10 cellular contexts compared by ENCODE assay signal in the genomic region with DNA sequence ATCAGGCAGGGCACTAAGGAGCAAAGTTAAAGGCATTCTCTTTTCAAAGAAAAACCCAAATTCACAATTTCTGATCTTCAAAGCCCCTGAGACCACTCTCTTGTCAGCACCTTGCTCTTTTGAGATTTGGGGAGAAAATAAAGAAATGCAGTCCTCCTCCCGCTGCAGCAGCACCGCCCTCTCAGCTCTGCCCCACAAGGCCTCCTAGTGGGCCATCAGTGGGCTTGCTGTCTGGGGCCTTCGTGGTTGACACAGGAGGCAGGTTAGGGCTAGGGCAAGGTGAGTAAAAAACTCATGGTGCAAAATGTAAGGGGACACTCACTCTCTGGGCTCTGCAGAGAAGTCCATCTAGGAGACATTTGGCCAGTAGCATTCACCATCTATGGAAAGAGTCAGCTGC.
"Had no signal": no experiment of that assay in that cellular context is flagged by ENCODE, and none has a peak within 500 bp of the region (broad histone marks: within the 10 kb centered on the region; RNA-seq: fewer than 3 reads in every experiment).

No MANE protein-coding gene starts in this region.

- H3K4me1 Mint-ChIP-seq: GM23338 had no signal

- H3K9me3 Mint-ChIP-seq: HFFc6 had no signal

- H3K4me3 ChIP-seq: GM23248, GM23338, HAP-1 had no signal

- H3K9ac ChIP-seq: GM23248 had no signal

- H2AFZ ChIP-seq: GM23248, GM23338 had no signal

- FAIRE-seq: H1, H54 had no signal

- DNase-seq: GM23248, GOT3, H7, HCEC 1CT, HFFc6 had no signal

- H3K4me2 ChIP-seq: GM23338 had no signal

- H3K4me3 Mint-ChIP-seq: GM23338, HFFc6 had no signal

- H3K9me3 ChIP-seq: HAP-1 had no signal

- H3K27ac ChIP-seq: GM23248 had no signal

- ATAC-seq: GM23338, HCT116 had no signal

- H3K36me3 ChIP-seq: HAP-1 had no signal

- H3K4me1 ChIP-seq: HAP-1 had no signal

- H3K27ac Mint-ChIP-seq: GM23338, HFFc6 had no signal
